8 cellular contexts compared by ENCODE assay signal in genomic region chr1:43934279-43934985, GRCh38. TPM values are rescaled to one million over a fixed set of nuclear protein-coding genes. Genes with fewer than 3 reads are reported as not detected.
DNase-seq lines count a peak whose midpoint lies in the region; ATAC-seq, FAIRE-seq and TF ChIP-seq lines count a peak whose summit lies in the region.

No MANE protein-coding gene starts in this region.

- ATAC-seq in HG03280 (IDR thresholded peaks at IDR 0.05; ENCODE audit: unreplicated experiment) (no peak), GM18907 (IDR thresholded peaks at IDR 0.05; ENCODE audit: unreplicated experiment) (no peak)

- no peak overlapping the region for H3K4me3 ChIP-seq in osteoblast (ENCODE audit: insufficient read depth, low read length)

- peaks cover 4% of the 10 kb centered on the region for H3K36me3 Mint-ChIP-seq in IgD-negative memory B cell
- H3K36me3 Mint-ChIP-seq in activated T-helper 2 cell treated with anti-CD3 and anti-CD28 coated beads, Interferon-gamma antibody, Interleukin-2, Interleukin-4, amounts not matched to agents 10 μg/mL and 5 μg/mL and 100 μg/mL, durations not matched to agents 14 hours and 24 hours and 36 hours (ENCODE audit: low read depth), result peaks cover 4% of the 10 kb centered on the region

- DNase-seq in Caki2 (ENCODE audit: low read depth) (peak; percentile 54), OCI-M1 (lab: John Stamatoyannopoulos, UW) (peak; percentile 89), frontal cortex (ENCODE audit: low spot score in 2 of 2) (peak; percentile 79 to 83), osteoblast (ENCODE audit: insufficient read length, low spot score, missing footprints) (peak; percentile 98)
- DNase-seq in activated T-helper 2 cell treated with anti-CD3 and anti-CD28 coated beads, Interferon-gamma antibody, Interleukin-2, Interleukin-4, amounts not matched to agents 10 μg/mL and 5 μg/mL and 100 μg/mL, durations not matched to agents 14 hours and 24 hours and 36 hours (ENCODE audit: low spot score), result peak; percentile 33

- H3K36me3 ChIP-seq in osteoblast (ENCODE audit: insufficient read depth, low read length), result peaks cover 11% of the 10 kb centered on the region

- peak overlapping the region in 3 of 4 donors; percentile 25 to 72 (median 51) for H3K4me3 Mint-ChIP-seq in IgD-negative memory B cell
- H3K4me3 Mint-ChIP-seq in activated T-helper 2 cell treated with anti-CD3 and anti-CD28 coated beads, Interferon-gamma antibody, Interleukin-2, Interleukin-4, amounts not matched to agents 10 μg/mL and 5 μg/mL and 100 μg/mL, durations not matched to agents 14 hours and 24 hours and 36 hours (ENCODE audit: low read depth), result no peak overlapping the region

- FAIRE-seq in frontal cortex (lab: Jason Lieb, UNC), result no peak

- in situ Hi-C loops in Caki2 (cut with HindIII; ENCODE audit: low pct_unique_long_range_greater_than_20kb, low sequenced_read_pairs), result no loop called here

- H3K4me2 ChIP-seq in osteoblast (ENCODE audit: insufficient read depth, low read length), result peak overlapping the region; percentile 70

- H3K27ac ChIP-seq in osteoblast (ENCODE audit: low read depth, low read length), result no peak overlapping the region

- H4K20me1 ChIP-seq in osteoblast (ENCODE audit: insufficient read depth, low read length), result peaks cover 8% of the 10 kb centered on the region

- peak; percentile 84 for TF ChIP-seq CTCF in osteoblast (IDR thresholded peaks at IDR 0.05; ENCODE audit: extremely low read depth, low read depth, low read length)

- H3K4me1 ChIP-seq in osteoblast (ENCODE audit: insufficient read depth, low read length), result peaks cover 20% of the 10 kb centered on the region

- intact Hi-C loops in activated T-helper 2 cell treated with anti-CD3 and anti-CD28 coated beads, Interferon-gamma antibody, Interleukin-2, Interleukin-4, amounts not matched to agents 10 μg/mL and 5 μg/mL and 100 μg/mL, durations not matched to agents 14 hours and 24 hours and 36 hours (cut with micrococcal nuclease), result loop anchor here (1.0 to 5.0 kb wide), 2 partner anchors 171 to 407 kb away; no protein-coding TSS in a partner anchor

- no peaks in the 10 kb centered on the region for H3K79me2 ChIP-seq in osteoblast (ENCODE audit: insufficient read depth, low read length)

- peaks cover 25% of the 10 kb centered on the region for H3K27me3 Mint-ChIP-seq in IgD-negative memory B cell
- H3K27me3 Mint-ChIP-seq in activated T-helper 2 cell treated with anti-CD3 and anti-CD28 coated beads, Interferon-gamma antibody, Interleukin-2, Interleukin-4, amounts not matched to agents 10 μg/mL and 5 μg/mL and 100 μg/mL, durations not matched to agents 14 hours and 24 hours and 36 hours (ENCODE audit: low read depth), result peaks cover 10% of the 10 kb centered on the region

- no peaks in the 10 kb centered on the region for H3K27me3 ChIP-seq in osteoblast (ENCODE audit: insufficient read depth, low read length)

- peaks cover 3% of the 10 kb centered on the region for H3K9me3 ChIP-seq in osteoblast (ENCODE audit: low read depth, low read length)

- peak overlapping the region in 1 of 3 donors; percentile 31 for H3K27ac Mint-ChIP-seq in IgD-negative memory B cell
- H3K27ac Mint-ChIP-seq in activated T-helper 2 cell treated with anti-CD3 and anti-CD28 coated beads, Interferon-gamma antibody, Interleukin-2, Interleukin-4, amounts not matched to agents 10 μg/mL and 5 μg/mL and 100 μg/mL, durations not matched to agents 14 hours and 24 hours and 36 hours, result no peak overlapping the region

- H2AFZ ChIP-seq in osteoblast (ENCODE audit: low read length), result no peak overlapping the region

- peaks cover 0 to 8% (median 4%) of the 10 kb centered on the region in 3 donors for H3K4me1 Mint-ChIP-seq in IgD-negative memory B cell
- H3K4me1 Mint-ChIP-seq in activated T-helper 2 cell treated with anti-CD3 and anti-CD28 coated beads, Interferon-gamma antibody, Interleukin-2, Interleukin-4, amounts not matched to agents 10 μg/mL and 5 μg/mL and 100 μg/mL, durations not matched to agents 14 hours and 24 hours and 36 hours (ENCODE audit: low read depth), result peaks cover 11% of the 10 kb centered on the region

- H3K9me3 Mint-ChIP-seq in IgD-negative memory B cell, result no peaks in the 10 kb centered on the region
- no peaks in the 10 kb centered on the region for H3K9me3 Mint-ChIP-seq in activated T-helper 2 cell treated with anti-CD3 and anti-CD28 coated beads, Interferon-gamma antibody, Interleukin-2, Interleukin-4, amounts not matched to agents 10 μg/mL and 5 μg/mL and 100 μg/mL, durations not matched to agents 14 hours and 24 hours and 36 hours

RNA-seq across cellular contexts. Expression of gene ARTN, which starts 0.8 kb away (rescaled TPM):
- not detected in 2 replicates for total RNA-seq in Caki2 (2014; rRNA removed; shearing (Covaris generic); ENCODE audit: low replicate concordance)
- polyA plus RNA-seq in IgD-negative memory B cell, result not detected
- 0.21 and 0.39 TPM in 2 replicates for total RNA-seq in activated T-helper 2 cell treated with anti-CD3 and anti-CD28 coated beads, Interferon-gamma antibody, Interleukin-2, Interleukin-4, amounts not matched to agents 10 μg/mL and 5 μg/mL and 100 μg/mL, durations not matched to agents 14 hours and 24 hours and 36 hours
- total RNA-seq in frontal cortex (under 0.01 TPM), osteoblast (0.29 TPM in 1 of 2 replicates, not detected in the other)

RNA-seq across cellular contexts. Expression of gene IPO13, which starts 12.3 kb away (rescaled TPM):
- total RNA-seq in Caki2 (2014; rRNA removed; shearing (Covaris generic); ENCODE audit: low replicate concordance), result 16.9 and 21.3 TPM in 2 replicates
- 14.9 TPM for polyA plus RNA-seq in IgD-negative memory B cell
- 26.4 and 26.8 TPM in 2 replicates for total RNA-seq in activated T-helper 2 cell treated with anti-CD3 and anti-CD28 coated beads, Interferon-gamma antibody, Interleukin-2, Interleukin-4, amounts not matched to agents 10 μg/mL and 5 μg/mL and 100 μg/mL, durations not matched to agents 14 hours and 24 hours and 36 hours
- 13.9 TPM for total RNA-seq in frontal cortex
- total RNA-seq in osteoblast, result 18.6 and 20.6 TPM in 2 replicates

RNA-seq across cellular contexts. Expression of gene DPH2, which starts 35.4 kb away (rescaled TPM):
- total RNA-seq in Caki2 (2014; rRNA removed; shearing (Covaris generic); ENCODE audit: low replicate concordance), result 29.0 and 54.5 TPM in 2 replicates
- 38.4 TPM for polyA plus RNA-seq in IgD-negative memory B cell
- total RNA-seq in activated T-helper 2 cell treated with anti-CD3 and anti-CD28 coated beads, Interferon-gamma antibody, Interleukin-2, Interleukin-4, amounts not matched to agents 10 μg/mL and 5 μg/mL and 100 μg/mL, durations not matched to agents 14 hours and 24 hours and 36 hours, result 48.2 and 49.5 TPM in 2 replicates
- total RNA-seq in frontal cortex, result 12.2 TPM
- total RNA-seq in osteoblast, result 10.3 and 15.6 TPM in 2 replicates

RNA-seq across cellular contexts. Expression of gene ATP6V0B, which starts 40.3 kb away (rescaled TPM):
- total RNA-seq in Caki2 (2014; rRNA removed; shearing (Covaris generic); ENCODE audit: low replicate concordance), result 144 and 201 TPM in 2 replicates
- 261 TPM for polyA plus RNA-seq in IgD-negative memory B cell
- 156 and 160 TPM in 2 replicates for total RNA-seq in activated T-helper 2 cell treated with anti-CD3 and anti-CD28 coated beads, Interferon-gamma antibody, Interleukin-2, Interleukin-4, amounts not matched to agents 10 μg/mL and 5 μg/mL and 100 μg/mL, durations not matched to agents 14 hours and 24 hours and 36 hours
- total RNA-seq in frontal cortex (265 TPM), osteoblast (81.9 and 89.4 TPM in 2 replicates)

RNA-seq across cellular contexts. Expression of gene B4GALT2, which starts 44.6 kb away (rescaled TPM):
- total RNA-seq in Caki2 (2014; rRNA removed; shearing (Covaris generic); ENCODE audit: low replicate concordance), result 75.2 and 88.9 TPM in 2 replicates
- 1.0 TPM for polyA plus RNA-seq in IgD-negative memory B cell
- 53.9 and 57.7 TPM in 2 replicates for total RNA-seq in activated T-helper 2 cell treated with anti-CD3 and anti-CD28 coated beads, Interferon-gamma antibody, Interleukin-2, Interleukin-4, amounts not matched to agents 10 μg/mL and 5 μg/mL and 100 μg/mL, durations not matched to agents 14 hours and 24 hours and 36 hours
- 119 TPM for total RNA-seq in frontal cortex
- 95.5 and 99.5 TPM in 2 replicates for total RNA-seq in osteoblast

Comparison
In these comparisons a context has a peak if more than half of its experiments do, and no peak if none do; other contexts are left out.
1. DNase-seq: peak in every context shown above with its lines; median percentile 98 in osteoblast; 89 in OCI-M1; 81 in frontal cortex; 54 in Caki2; 33 in activated T-helper 2 cell treated with anti-CD3 and anti-CD28 coated beads, Interferon-gamma antibody, Interleukin-2, Interleukin-4, amounts not matched to agents 10 μg/mL and 5 μg/mL and 100 μg/mL, durations not matched to agents 14 hours and 24 hours and 36 hours.